15 cellular contexts compared by ENCODE assay signal in genomic region chr7:106723398-106723797, GRCh38.
"Had no signal": no experiment of that assay in that cellular context is flagged by ENCODE, and none has a peak within 500 bp of the region (broad histone marks: within the 10 kb centered on the region; RNA-seq: fewer than 3 reads in every experiment).

No MANE protein-coding gene starts in this region.

- H3K27ac Mint-ChIP-seq: activated naive CD4-positive, alpha-beta T cell treated with anti-CD3 and anti-CD28 coated beads, Interleukin-2, amount 50 U/mL, for 24 hours; activated T-helper 17 cell treated with anti-CD3 and anti-CD28 coated beads, Interleukin-2, amount 50 U/mL, for 72 hours; brain; effector memory CD8-positive, alpha-beta T cell; mesothelial cell of epicardium had no signal

- H3K27me3 Mint-ChIP-seq: activated naive CD4-positive, alpha-beta T cell treated with anti-CD3 and anti-CD28 coated beads, Interleukin-2, amount 50 U/mL, for 24 hours; activated T-helper 17 cell treated with anti-CD3 and anti-CD28 coated beads, Interleukin-2, amount 50 U/mL, for 72 hours had no signal

- H3K4me1 Mint-ChIP-seq: brain, mesothelial cell of epicardium had no signal

- H3K9me3 Mint-ChIP-seq: activated naive CD4-positive, alpha-beta T cell treated with anti-CD3 and anti-CD28 coated beads, Interleukin-2, amount 50 U/mL, for 24 hours; activated T-helper 17 cell treated with anti-CD3 and anti-CD28 coated beads, Interleukin-2, amount 50 U/mL, for 72 hours; central memory CD8-positive, alpha-beta T cell; effector memory CD8-positive, alpha-beta T cell had no signal

- H3K36me3 Mint-ChIP-seq: brain had no signal

- ATAC-seq: activated T-helper 17 cell treated with anti-CD3 and anti-CD28 coated beads, Interleukin-2, amount 50 U/mL, for 72 hours; effector memory CD8-positive, alpha-beta T cell; left ventricle myocardium superior had no signal

- DNase-seq: activated CD4-positive, alpha-beta T cell treated with anti-CD3 and anti-CD28 coated beads, Interleukin-2, amount 50 U/mL, for 1 hour; amygdala; cortex of kidney; effector memory CD8-positive, alpha-beta T cell; left ventricle myocardium superior; posterior cingulate gyrus; substantia nigra; T-helper 9 cell; transverse colon; WERI-Rb-1 had no signal

- H3K4me3 Mint-ChIP-seq: activated naive CD4-positive, alpha-beta T cell treated with anti-CD3 and anti-CD28 coated beads, Interleukin-2, amount 50 U/mL, for 24 hours; activated T-helper 17 cell treated with anti-CD3 and anti-CD28 coated beads, Interleukin-2, amount 50 U/mL, for 72 hours; brain; central memory CD8-positive, alpha-beta T cell; effector memory CD8-positive, alpha-beta T cell; mesothelial cell of epicardium had no signal
